14 cellular contexts compared by ENCODE assay signal in the genomic region with DNA sequence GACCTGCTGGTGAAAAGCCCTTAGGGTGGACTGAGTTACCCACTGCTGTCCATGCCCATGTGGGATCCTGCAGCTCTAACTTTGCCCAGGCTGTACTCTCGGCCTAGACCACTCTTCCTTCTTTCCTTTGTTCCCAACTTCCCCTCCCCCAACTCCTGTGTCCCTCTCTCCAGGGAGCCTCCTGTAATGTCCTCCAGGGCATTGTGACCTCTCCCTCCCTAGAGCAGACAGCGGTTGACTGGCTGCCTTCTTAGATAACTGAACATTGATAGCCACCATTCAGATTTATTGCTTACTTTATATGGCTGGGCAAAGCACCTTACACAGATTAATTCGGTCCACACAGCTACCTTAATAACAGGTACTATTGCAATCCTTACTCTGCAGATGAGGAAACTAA. TPM values are rescaled to one million over a fixed set of nuclear protein-coding genes. Genes with fewer than 3 reads are reported as not detected.
DNase-seq lines count a peak whose midpoint lies in the region; ATAC-seq, FAIRE-seq and TF ChIP-seq lines count a peak whose summit lies in the region.
"Had no signal": no experiment of that assay in that cellular context is flagged by ENCODE, and none has a peak within 500 bp of the region (broad histone marks: within the 10 kb centered on the region; RNA-seq: fewer than 3 reads in every experiment).

No MANE protein-coding gene starts in this region.

- no peaks in the 10 kb centered on the region for H4K20me1 ChIP-seq in HepG2 (ENCODE audit: insufficient read depth, low read length)

- H3K27ac ChIP-seq in mesenchymal stem cell (ENCODE audit: low read length, poor library complexity, severe bottlenecking) (no peak overlapping the region), upper lobe of right lung (peak overlapping the region; percentile 51), HepG2 (ENCODE audit: extremely low read length, insufficient read depth, low read length) (no peak overlapping the region)
- H3K27ac ChIP-seq: GM23248 had no signal

- no peaks in the 10 kb centered on the region for H3K36me3 ChIP-seq in mesenchymal stem cell (ENCODE audit: control insufficient read depth in 1 of 2, insufficient read depth in 2 of 2, low read depth in 1 of 2, low read length in 2 of 2)
- no peaks in the 10 kb centered on the region for H3K36me3 ChIP-seq in upper lobe of right lung
- H3K36me3 ChIP-seq in HepG2 (replicated peaks in 1 of 2; ENCODE audit: control insufficient read depth in 1 of 2, insufficient read depth in 2 of 2, low read length in 2 of 2), result no peaks in the 10 kb centered on the region

- H4K91ac ChIP-seq in mesenchymal stem cell (ENCODE audit: low read length), result no peak overlapping the region

- peak overlapping the region; percentile 93 for H3K4me3 Mint-ChIP-seq in activated naive CD4-positive, alpha-beta T cell treated with anti-CD3 and anti-CD28 coated beads, Interleukin-2, amount 10 ng/mL, durations not matched to agents 7 days and 5 days
- H3K4me3 Mint-ChIP-seq in activated T-helper 1 cell treated with anti-CD3 and anti-CD28 coated beads, Interleukin-12 subunit alpha, Interleukin-12 subunit beta, Interleukin-2, Interleukin-4 antibody, amounts not matched to agents 30 ng/mL and 10 ng/mL and 1 ng/mL, durations not matched to agents 14 hours and 24 hours and 36 hours, result peak overlapping the region; percentile 93

- 94% methylated on average over 2 of the region's 3 CpGs for WGBS in mesenchymal stem cell
- 92% methylated on average over 3 of the region's 3 CpGs for WGBS in HepG2 (ENCODE audit: low lambda C conversion rate)

- no peak overlapping the region for H4K8ac ChIP-seq in mesenchymal stem cell (ENCODE audit: low read length)

- no peaks in the 10 kb centered on the region for H3K27me3 ChIP-seq in mesenchymal stem cell (ENCODE audit: control insufficient read depth in 1 of 2, insufficient read depth in 1 of 2, low read length in 2 of 2)
- H3K27me3 ChIP-seq in upper lobe of right lung, result no peaks in the 10 kb centered on the region
- no peaks in the 10 kb centered on the region for H3K27me3 ChIP-seq in HepG2 (ENCODE audit: control insufficient read depth in 1 of 2, insufficient read depth in 2 of 2, low read length in 2 of 2)

- H2BK15ac ChIP-seq in mesenchymal stem cell (ENCODE audit: low read depth, poor library complexity, severe bottlenecking), result no peak overlapping the region

- ATAC-seq in upper lobe of right lung (no peak), left ventricle myocardium superior (no peak), HepG2 (no peak)
- ATAC-seq: Right ventricle myocardium inferior had no signal

- peak overlapping the region in 1 of 2 experiments; percentile 25 for H3K4ac ChIP-seq in mesenchymal stem cell (ENCODE audit: low read depth in 1 of 2, low read length in 2 of 2)

- H3K4me3 ChIP-seq in mesenchymal stem cell (ENCODE audit: insufficient read depth in 1 of 2, low read depth in 1 of 2, low read length in 2 of 2) (no peak overlapping the region), upper lobe of right lung (no peak overlapping the region), HepG2 (replicated peaks in 1 of 3; ENCODE audit: insufficient read depth in 1 of 3, low read depth in 2 of 3, low read length in 3 of 3) (no peak overlapping the region)
- H3K4me3 ChIP-seq: GM23248 had no signal

- H2AK5ac ChIP-seq in mesenchymal stem cell (ENCODE audit: low read length, severe bottlenecking), result peak overlapping the region; percentile 13

- no peak for TF ChIP-seq EP300 in HepG2 (IDR thresholded peaks at IDR 0.05; ENCODE audit: low read depth in 2 of 2, low read length in 2 of 2)
- TF ChIP-seq EP300 in HepG2 (CRISPR knock-in tag; IDR thresholded peaks at IDR 0.05; ENCODE audit: borderline replicate concordance), result no peak

- no peak for DNase-seq in activated naive CD4-positive, alpha-beta T cell treated with anti-CD3 and anti-CD28 coated beads, Interleukin-2, amount 10 ng/mL, durations not matched to agents 7 days and 5 days
- DNase-seq in activated naive CD4-positive, alpha-beta T cell treated with anti-CD3 and anti-CD28 coated beads, Interleukin-2, amount 50 U/mL, for 16 hours, result no peak
- DNase-seq in activated T-helper 1 cell treated with anti-CD3 and anti-CD28 coated beads, Interleukin-12 subunit alpha, Interleukin-12 subunit beta, Interleukin-2, Interleukin-4 antibody, amounts not matched to agents 30 ng/mL and 10 ng/mL and 1 ng/mL, durations not matched to agents 14 hours and 24 hours and 36 hours (ENCODE audit: low spot score), result no peak
- DNase-seq in mesenchymal stem cell (no peak), upper lobe of right lung (no peak), HUDEP-2 (lab: John Stamatoyannopoulos, UW; ENCODE audit: unreplicated experiment in 76 of 76) (no peak), left ventricle myocardium superior (no peak), HepG2 (ENCODE audit: low spot score) (no peak)
- DNase-seq: DMS53; GM23248; KBM-7; NCI-H2029; stimulated activated CD4-positive, alpha-beta T cell treated with anti-CD3 and anti-CD28 coated beads, Interleukin-15, amount 100 ng/mL, for 24 hours had no signal

- no peak overlapping the region for H3K18ac ChIP-seq in mesenchymal stem cell (ENCODE audit: low read depth in 1 of 2, low read length in 2 of 2)

- H3K79me2 ChIP-seq in HepG2 (ENCODE audit: insufficient read depth, low read length), result no peaks in the 10 kb centered on the region

- no peak for TF ChIP-seq POLR2A in HepG2 (IDR thresholded peaks at IDR 0.05; ENCODE audit: insufficient read depth in 1 of 2, low read depth in 2 of 2, low read length in 2 of 2)

- in situ Hi-C loops in HepG2 (cut with HindIII; ENCODE audit: extremely low pct_ligation_motif_present, low pct_unique_long_range_greater_than_20kb), result loop anchor here (5.0 kb wide), 1 partner anchor 147 kb away; no protein-coding TSS in a partner anchor

- peaks cover 63% of the 10 kb centered on the region for H3K36me3 Mint-ChIP-seq in activated naive CD4-positive, alpha-beta T cell treated with anti-CD3 and anti-CD28 coated beads, Interleukin-2, amount 10 ng/mL, durations not matched to agents 7 days and 5 days
- peaks cover 56% of the 10 kb centered on the region for H3K36me3 Mint-ChIP-seq in activated T-helper 1 cell treated with anti-CD3 and anti-CD28 coated beads, Interleukin-12 subunit alpha, Interleukin-12 subunit beta, Interleukin-2, Interleukin-4 antibody, amounts not matched to agents 30 ng/mL and 10 ng/mL and 1 ng/mL, durations not matched to agents 14 hours and 24 hours and 36 hours (ENCODE audit: low read depth)

- no TSS peak for BruUV-seq in HepG2 (replicated peaks; lab: Mats Ljungman, UMichigan)

- H2AFZ ChIP-seq in mesenchymal stem cell (ENCODE audit: low read depth, low read length) (no peak overlapping the region), HepG2 (ENCODE audit: low read length) (no peak overlapping the region)
- H2AFZ ChIP-seq: GM23248 had no signal

- H3K27me3 Mint-ChIP-seq in activated naive CD4-positive, alpha-beta T cell treated with anti-CD3 and anti-CD28 coated beads, Interleukin-2, amount 10 ng/mL, durations not matched to agents 7 days and 5 days, result no peaks in the 10 kb centered on the region
- no peaks in the 10 kb centered on the region for H3K27me3 Mint-ChIP-seq in activated T-helper 1 cell treated with anti-CD3 and anti-CD28 coated beads, Interleukin-12 subunit alpha, Interleukin-12 subunit beta, Interleukin-2, Interleukin-4 antibody, amounts not matched to agents 30 ng/mL and 10 ng/mL and 1 ng/mL, durations not matched to agents 14 hours and 24 hours and 36 hours (ENCODE audit: insufficient read depth)

- H3K9me3 ChIP-seq in mesenchymal stem cell (ENCODE audit: control insufficient read depth, low read length) (no peaks in the 10 kb centered on the region), upper lobe of right lung (no peaks in the 10 kb centered on the region), HepG2 (ENCODE audit: low read length) (no peaks in the 10 kb centered on the region)

- H3K9me3 Mint-ChIP-seq in activated naive CD4-positive, alpha-beta T cell treated with anti-CD3 and anti-CD28 coated beads, Interleukin-2, amount 10 ng/mL, durations not matched to agents 7 days and 5 days, result no peaks in the 10 kb centered on the region
- H3K9me3 Mint-ChIP-seq in activated T-helper 1 cell treated with anti-CD3 and anti-CD28 coated beads, Interleukin-12 subunit alpha, Interleukin-12 subunit beta, Interleukin-2, Interleukin-4 antibody, amounts not matched to agents 30 ng/mL and 10 ng/mL and 1 ng/mL, durations not matched to agents 14 hours and 24 hours and 36 hours, result no peaks in the 10 kb centered on the region

- no peak overlapping the region for H3K9ac ChIP-seq in mesenchymal stem cell (ENCODE audit: low read length)
- H3K9ac ChIP-seq in HepG2 (ENCODE audit: insufficient read depth, low read depth, low read length), result no peak overlapping the region
- H3K9ac ChIP-seq: GM23248 had no signal

- no peak for FAIRE-seq in HepG2 (lab: Jason Lieb, UNC)

- no peak overlapping the region for H3K23ac ChIP-seq in mesenchymal stem cell (ENCODE audit: low read length in 2 of 2)

- POLR2A ChIA-PET in HepG2 (lab: Yijun Ruan, JAX), result no interaction called here

- H2BK5ac ChIP-seq in mesenchymal stem cell (ENCODE audit: low read depth, low read length, poor library complexity, severe bottlenecking), result no peak overlapping the region

- no peak overlapping the region for H2BK12ac ChIP-seq in mesenchymal stem cell (ENCODE audit: low read length in 2 of 2)

- no peak overlapping the region for H3K4me2 ChIP-seq in mesenchymal stem cell (ENCODE audit: low read length, poor library complexity, severe bottlenecking)
- H3K4me2 ChIP-seq in HepG2 (ENCODE audit: low read depth, low read length), result no peak overlapping the region

- H3K14ac ChIP-seq in mesenchymal stem cell (ENCODE audit: low read length in 2 of 2), result no peak overlapping the region

- intact Hi-C loops in activated T-helper 1 cell treated with anti-CD3 and anti-CD28 coated beads, Interleukin-12 subunit alpha, Interleukin-12 subunit beta, Interleukin-2, Interleukin-4 antibody, amounts not matched to agents 30 ng/mL and 10 ng/mL and 1 ng/mL, durations not matched to agents 14 hours and 24 hours and 36 hours (cut with micrococcal nuclease), result loop anchor here (2.0 to 10.0 kb wide), 2 partner anchors 299 to 1021 kb away; partner anchors contain the start of gene SETD4
- intact Hi-C loops in upper lobe of right lung (cut with DNase I), result no loop called here
- intact Hi-C loops in left ventricle myocardium superior (cut with micrococcal nuclease), result no loop called here
- intact Hi-C loops in HepG2 (cut with micrococcal nuclease; ENCODE audit: unreplicated experiment), result loop anchor here (5.0 kb wide), 2 partner anchors 137 to 297 kb away; no protein-coding TSS in a partner anchor

- CTCF ChIA-PET in activated naive CD4-positive, alpha-beta T cell treated with anti-CD3 and anti-CD28 coated beads, Interleukin-2, amount 10 ng/mL, durations not matched to agents 7 days and 5 days (lab: Charles Lee), result interaction anchor here (0.7 to 1.8 kb wide), 5 partner anchors 15 to 356 kb away, joined by 3 to 5 read pairs (median 4); no protein-coding TSS in a partner anchor
- CTCF ChIA-PET in HepG2 (lab: Yijun Ruan, JAX; ENCODE audit: low intra/inter-chr PET ratio, low total read pairs), result no interaction called here

- peaks cover 20% of the 10 kb centered on the region for H3K79me1 ChIP-seq in mesenchymal stem cell (replicated peaks; ENCODE audit: low read length, poor library complexity, severe bottlenecking)

- no peak overlapping the region for H2BK120ac ChIP-seq in mesenchymal stem cell (ENCODE audit: low read depth, low read length)

- peak overlapping the region; percentile 98 for H3K27ac Mint-ChIP-seq in activated naive CD4-positive, alpha-beta T cell treated with anti-CD3 and anti-CD28 coated beads, Interleukin-2, amount 10 ng/mL, durations not matched to agents 7 days and 5 days
- peak overlapping the region; percentile 98 for H3K27ac Mint-ChIP-seq in activated T-helper 1 cell treated with anti-CD3 and anti-CD28 coated beads, Interleukin-12 subunit alpha, Interleukin-12 subunit beta, Interleukin-2, Interleukin-4 antibody, amounts not matched to agents 30 ng/mL and 10 ng/mL and 1 ng/mL, durations not matched to agents 14 hours and 24 hours and 36 hours

- H3K4me1 Mint-ChIP-seq in activated naive CD4-positive, alpha-beta T cell treated with anti-CD3 and anti-CD28 coated beads, Interleukin-2, amount 10 ng/mL, durations not matched to agents 7 days and 5 days, result peaks cover 79% of the 10 kb centered on the region
- peaks cover 91% of the 10 kb centered on the region for H3K4me1 Mint-ChIP-seq in activated T-helper 1 cell treated with anti-CD3 and anti-CD28 coated beads, Interleukin-12 subunit alpha, Interleukin-12 subunit beta, Interleukin-2, Interleukin-4 antibody, amounts not matched to agents 30 ng/mL and 10 ng/mL and 1 ng/mL, durations not matched to agents 14 hours and 24 hours and 36 hours (ENCODE audit: low read depth)

- no peak for TF ChIP-seq RAD21 in HepG2 (CRISPR knock-in tag; IDR thresholded peaks at IDR 0.05)

- TF ChIP-seq CTCF in upper lobe of right lung (IDR thresholded peaks at IDR 0.05) (no peak), HepG2 (CRISPR knock-in tag; IDR thresholded peaks at IDR 0.05) (no peak)

- H3K4me1 ChIP-seq in mesenchymal stem cell (ENCODE audit: control insufficient read depth, insufficient read depth, low read depth, low read length) (peaks cover 8% of the 10 kb centered on the region), upper lobe of right lung (peaks cover 26% of the 10 kb centered on the region), HepG2 (ENCODE audit: insufficient read depth, low read length) (peaks cover 54% of the 10 kb centered on the region)

RNA-seq across cellular contexts. Expression of gene RUNX1, which starts 5.0 kb away (rescaled TPM):
- 112 and 116 TPM in 2 replicates for total RNA-seq in activated T-helper 1 cell treated with anti-CD3 and anti-CD28 coated beads, Interleukin-12 subunit alpha, Interleukin-12 subunit beta, Interleukin-2, Interleukin-4 antibody, amounts not matched to agents 30 ng/mL and 10 ng/mL and 1 ng/mL, durations not matched to agents 14 hours and 24 hours and 36 hours
- 32.6 TPM for polyA plus RNA-seq in mesenchymal stem cell (2013, experiment 1 of 2)
- 29.7 TPM for polyA plus RNA-seq in mesenchymal stem cell (2013, experiment 2 of 2)
- total RNA-seq in upper lobe of right lung, result 86.9 TPM
- total RNA-seq in left ventricle myocardium superior, result 2.2 TPM
- total RNA-seq in HepG2 (2016; rRNA removed; fragmentation: Illumina TruSeq; extraction: Trizol), result 4.4 and 5.4 TPM in 2 replicates
- 2.4 and 2.8 TPM in 2 replicates for total RNA-seq in HepG2 (2016; cell fraction: cytosol; rRNA removed; fragmentation: Illumina TruSeq; extraction: Trizol; ENCODE audit: low read depth)
- total RNA-seq in HepG2 (2016; cell fraction: insoluble cytoplasmic fraction; rRNA removed; fragmentation: Illumina TruSeq; extraction: Trizol), result 4.1 and 5.5 TPM in 2 replicates
- total RNA-seq in HepG2 (2016; cell fraction: membrane; rRNA removed; fragmentation: Illumina TruSeq; extraction: Trizol), result 5.1 and 5.5 TPM in 2 replicates
- 16.6 and 18.1 TPM in 2 replicates for total RNA-seq in HepG2 (2016; cell fraction: nucleus; rRNA removed; fragmentation: Illumina TruSeq; extraction: Trizol)
- 5.8 and 6.4 TPM in 2 replicates for polyA plus RNA-seq in HepG2 (2011; rRNA removed)
- 3.0 and 3.1 TPM in 2 replicates for polyA plus RNA-seq in HepG2 (2011; cell fraction: cytosol; rRNA removed)
- polyA plus RNA-seq in HepG2 (2011; cell fraction: nucleus; rRNA removed), result 18.7 and 27.2 TPM in 2 replicates
- 6.5 and 6.7 TPM in 2 replicates for polyA plus RNA-seq in HepG2 (2012)
- polyA plus RNA-seq in HepG2 (2016; cell fraction: cytosol; fragmentation: Illumina TruSeq; extraction: Trizol; ENCODE audit: low read depth), result 2.4 and 2.8 TPM in 2 replicates
- 7.5 and 8.8 TPM in 2 replicates for polyA plus RNA-seq in HepG2 (2016; cell fraction: insoluble cytoplasmic fraction; fragmentation: Illumina TruSeq; extraction: Trizol; ENCODE audit: low read depth)
- 5.2 and 5.9 TPM in 2 replicates for polyA plus RNA-seq in HepG2 (2016; cell fraction: membrane; fragmentation: Illumina TruSeq; extraction: Trizol; ENCODE audit: low read depth)
- polyA plus RNA-seq in HepG2 (2016; cell fraction: nucleus; fragmentation: Illumina TruSeq; extraction: Trizol; ENCODE audit: insufficient read depth, low read depth), result 13.0 and 13.3 TPM in 2 replicates
- polyA minus RNA-seq in HepG2 (2011; rRNA and poly(A)+ RNA removed; ENCODE audit: low replicate concordance), result 10.3 and 32.7 TPM in 2 replicates
- polyA minus RNA-seq in HepG2 (2011; cell fraction: cytosol; rRNA and poly(A)+ RNA removed), result 3.1 and 6.2 TPM in 2 replicates
- 103 and 105 TPM in 2 replicates for polyA minus RNA-seq in HepG2 (2011; cell fraction: nucleus; rRNA and poly(A)+ RNA removed)

Comparison
In these comparisons a context has a peak if more than half of its experiments do, and no peak if none do; other contexts are left out.
1. intact Hi-C loops: an anchor here in activated T-helper 1 cell treated with anti-CD3 and anti-CD28 coated beads, Interleukin-12 subunit alpha, Interleukin-12 subunit beta, Interleukin-2, Interleukin-4 antibody, amounts not matched to agents 30 ng/mL and 10 ng/mL and 1 ng/mL, durations not matched to agents 14 hours and 24 hours and 36 hours (2.0 to 10.0 kb wide) and HepG2 (5.0 kb wide); none called in upper lobe of right lung and left ventricle myocardium superior.